ENCODE assay signal across 10 cellular contexts in the genomic region with DNA sequence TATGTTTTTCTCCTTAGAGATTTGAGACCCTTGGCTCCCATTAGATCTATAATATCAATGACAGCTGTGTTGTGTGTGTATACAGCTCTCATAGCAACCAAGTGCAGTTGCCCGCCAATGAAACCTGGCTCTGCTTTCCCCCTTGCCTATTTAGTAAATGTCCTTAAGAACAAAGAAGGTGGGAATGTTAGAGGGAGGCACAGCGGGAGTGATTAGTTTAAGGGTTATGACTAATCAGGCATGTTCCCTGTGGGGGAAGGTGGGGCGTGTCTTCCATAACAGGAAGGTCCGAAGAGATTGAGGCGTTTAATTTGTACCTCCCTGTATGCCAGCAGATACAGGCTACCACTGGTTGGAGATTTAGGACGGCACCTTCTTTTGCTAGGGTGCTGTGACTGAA.
DNase-seq lines count a peak whose midpoint lies in the region; ATAC-seq and TF ChIP-seq lines count a peak whose summit lies in the region.
"Had no signal": no experiment of that assay in that cellular context is flagged by ENCODE, and none has a peak within 500 bp of the region (broad histone marks: within the 10 kb centered on the region; RNA-seq: fewer than 3 reads in every experiment).

No MANE protein-coding gene starts in this region.

- H2AFZ ChIP-seq in GM23248 (peak overlapping the region; percentile 61), neural progenitor cell (replicated peaks) (no peak overlapping the region)

- H4K20me1 ChIP-seq in GM23248 (ENCODE audit: insufficient read depth) (no peaks in the 10 kb centered on the region), neural progenitor cell (ENCODE audit: low read depth) (no peaks in the 10 kb centered on the region)

- no peak overlapping the region for H3K4me3 ChIP-seq in GM23248
- peak overlapping the region in 1 of 4 donors; percentile 17 for H3K4me3 ChIP-seq in esophagus muscularis mucosa
- H3K4me3 ChIP-seq in neural progenitor cell: no peak overlapping the region
- H3K4me3 ChIP-seq in aorta (ENCODE audit: low read length in 2 of 2): no peak overlapping the region

- no peaks in the 10 kb centered on the region for H3K9me2 ChIP-seq in GM23248 (ENCODE audit: insufficient read depth)

- no peaks in the 10 kb centered on the region for H3K36me3 Mint-ChIP-seq in neural progenitor cell
- H3K36me3 Mint-ChIP-seq in activated T-helper 17 cell treated with anti-CD3 and anti-CD28 coated beads, Interleukin-2, amount 50 U/mL, for 72 hours (ENCODE audit: low read depth): no peaks in the 10 kb centered on the region

- no peaks in the 10 kb centered on the region for H3F3A ChIP-seq in GM23248 (ENCODE audit: insufficient read depth)
- no peaks in the 10 kb centered on the region for H3F3A ChIP-seq in neural progenitor cell (ENCODE audit: low read depth)

- peaks cover 7% of the 10 kb centered on the region for H3K4me1 Mint-ChIP-seq in neural progenitor cell
- no peaks in the 10 kb centered on the region for H3K4me1 Mint-ChIP-seq in activated T-helper 17 cell treated with anti-CD3 and anti-CD28 coated beads, Interleukin-2, amount 50 U/mL, for 72 hours

- in situ Hi-C loops in GM23248 (cut with MboI): no loop called here

- H3K9ac ChIP-seq in GM23248 (no peak overlapping the region), neural progenitor cell (no peak overlapping the region)

- intact Hi-C loops in esophagus muscularis mucosa (cut with DNase I): loop anchor here (10.0 kb wide), 1 partner anchor 242 kb away; no protein-coding TSS in a partner anchor
- intact Hi-C loops in aorta (cut with DNase I): loop anchor here (10.0 kb wide), 1 partner anchor 332 kb away; a partner anchor contains a TSS

- H3K79me2 ChIP-seq in GM23248 (ENCODE audit: insufficient read depth) (no peaks in the 10 kb centered on the region), neural progenitor cell (ENCODE audit: low read depth) (no peaks in the 10 kb centered on the region)

- H3K27me3 ChIP-seq in GM23248 (replicated peaks; ENCODE audit: insufficient read depth) (no peaks in the 10 kb centered on the region), esophagus muscularis mucosa (no peaks in the 10 kb centered on the region), neural progenitor cell (peaks cover 13% of the 10 kb centered on the region), aorta (ENCODE audit: control insufficient read depth in 1 of 2, insufficient read depth in 2 of 2, low read length in 1 of 2) (no peaks in the 10 kb centered on the region)

- DNase-seq in GM23248: peak; percentile 80
- peak; percentile 55 for DNase-seq in NCI-H226
- DNase-seq in esophagus muscularis mucosa (ENCODE audit: extremely low spot score): no peak
- peak; percentile 50 for DNase-seq in neural progenitor cell (ENCODE audit: low spot score)
- DNase-seq in aorta: no peak
- DNase-seq: kidney, T-helper 9 cell had no signal

- ATAC-seq in HG03039 (IDR thresholded peaks at IDR 0.05; ENCODE audit: unreplicated experiment) (no peak), GM21360 (IDR thresholded peaks at IDR 0.05; ENCODE audit: unreplicated experiment) (no peak), aorta (ENCODE audit: low FRiP score) (no peak)
- no peak for ATAC-seq in activated T-helper 17 cell treated with anti-CD3 and anti-CD28 coated beads, Interleukin-2, amount 50 U/mL, for 72 hours (replicated peaks)

- H3K27ac Mint-ChIP-seq in neural progenitor cell: peak overlapping the region; percentile 21
- H3K27ac Mint-ChIP-seq in activated T-helper 17 cell treated with anti-CD3 and anti-CD28 coated beads, Interleukin-2, amount 50 U/mL, for 72 hours: no peak overlapping the region

- TF ChIP-seq EP300 in esophagus muscularis mucosa (IDR thresholded peaks at IDR 0.05): no peak

- peak overlapping the region; percentile 55 for H3K4me2 ChIP-seq in GM23248 (ENCODE audit: unreplicated experiment)
- H3K4me2 ChIP-seq in neural progenitor cell: no peak overlapping the region

- no peak overlapping the region for H3K4me3 Mint-ChIP-seq in neural progenitor cell
- H3K4me3 Mint-ChIP-seq in activated T-helper 17 cell treated with anti-CD3 and anti-CD28 coated beads, Interleukin-2, amount 50 U/mL, for 72 hours: no peak overlapping the region

- H3K9me3 ChIP-seq in GM23248 (ENCODE audit: low read depth) (no peaks in the 10 kb centered on the region), esophagus muscularis mucosa (no peaks in the 10 kb centered on the region), neural progenitor cell (ENCODE audit: low read depth) (no peaks in the 10 kb centered on the region), aorta (ENCODE audit: control insufficient read depth, low read length) (no peaks in the 10 kb centered on the region)

- TF ChIP-seq CTCF in esophagus muscularis mucosa (IDR thresholded peaks at IDR 0.05): no peak
- no peak for TF ChIP-seq CTCF in neural progenitor cell (IDR thresholded peaks at IDR 0.05)

- H3K4me1 ChIP-seq in GM23248 (ENCODE audit: insufficient read depth) (peaks cover 13% of the 10 kb centered on the region; the same call in 1 of the 2 replicates), esophagus muscularis mucosa (peaks cover 3 to 58% (median 34%) of the 10 kb centered on the region in 4 donors), neural progenitor cell (no peaks in the 10 kb centered on the region), aorta (ENCODE audit: control insufficient read depth in 1 of 2, insufficient read depth in 2 of 2, low read length in 2 of 2) (no peaks in the 10 kb centered on the region)

- no peak overlapping the region for H3K27ac ChIP-seq in GM23248
- peak overlapping the region; percentile 72 to 80 (median 74) for H3K27ac ChIP-seq in esophagus muscularis mucosa (replicated peaks in 1 of 4)
- H3K27ac ChIP-seq in neural progenitor cell: no peak overlapping the region
- H3K27ac ChIP-seq in aorta (ENCODE audit: low read depth in 1 of 2, low read length in 2 of 2): no peak overlapping the region

- no peaks in the 10 kb centered on the region for H3K9me3 Mint-ChIP-seq in neural progenitor cell
- no peaks in the 10 kb centered on the region for H3K9me3 Mint-ChIP-seq in activated T-helper 17 cell treated with anti-CD3 and anti-CD28 coated beads, Interleukin-2, amount 50 U/mL, for 72 hours

- WGBS in GM23248 (ENCODE audit: low coverage in 1 of 2, low lambda C conversion rate in 2 of 2, missing lambda C conversion rate in 2 of 2), 2 experiments: 2 to 4% methylated on average over 6 of the region's 6 CpGs
- 4% methylated on average over 6 of the region's 6 CpGs for WGBS in esophagus muscularis mucosa
- WGBS in aorta, 2 donors: 5 to 8% methylated on average over 6 of the region's 6 CpGs

- H3K36me3 ChIP-seq in GM23248 (ENCODE audit: low read depth) (no peaks in the 10 kb centered on the region), esophagus muscularis mucosa (no peaks in the 10 kb centered on the region), neural progenitor cell (no peaks in the 10 kb centered on the region), aorta (ENCODE audit: control insufficient read depth in 1 of 2, insufficient read depth in 2 of 2, low read length in 1 of 2) (no peaks in the 10 kb centered on the region)

- H3K27me3 Mint-ChIP-seq in neural progenitor cell (ENCODE audit: insufficient read depth, low read depth): peaks cover 2% of the 10 kb centered on the region
- peaks cover 18% of the 10 kb centered on the region for H3K27me3 Mint-ChIP-seq in activated T-helper 17 cell treated with anti-CD3 and anti-CD28 coated beads, Interleukin-2, amount 50 U/mL, for 72 hours

- no peak for TF ChIP-seq POLR2A in esophagus muscularis mucosa (IDR thresholded peaks at IDR 0.05; ENCODE audit: low read depth)

Comparison
In these comparisons a context has a peak if more than half of its experiments do, and no peak if none do; other contexts are left out.
1. DNase-seq: peak in GM23248 (single experiment), NCI-H226 (single experiment) and neural progenitor cell (single experiment); none in esophagus muscularis mucosa (single experiment) and aorta (0 of 2).
2. H3K27ac ChIP-seq: peak in esophagus muscularis mucosa (4 of 4); none in GM23248 (single experiment), neural progenitor cell (single experiment) and aorta (0 of 2).